In the genomic region with DNA sequence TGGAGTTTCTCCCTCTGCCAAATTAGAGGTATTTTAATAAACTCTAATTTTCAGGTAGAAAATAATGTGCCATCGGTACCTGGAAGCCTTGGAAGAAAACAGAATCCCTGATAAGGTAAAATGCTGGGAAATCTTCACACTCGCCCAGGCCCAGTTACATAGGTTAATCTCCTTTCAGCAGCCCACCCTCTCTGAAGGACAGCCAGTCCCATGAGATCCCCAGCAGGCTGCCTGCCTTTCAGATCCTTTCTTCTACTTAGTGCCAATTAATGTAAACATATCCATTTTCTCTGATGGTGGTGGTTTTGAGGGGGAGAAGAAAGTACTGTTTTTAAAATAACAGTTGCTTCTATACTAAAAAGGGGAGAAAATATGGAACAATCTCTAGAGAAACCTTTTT, we compare ENCODE assay signal across 16 cellular contexts. TPM values are rescaled to one million over a fixed set of nuclear protein-coding genes. Genes with fewer than 3 reads are reported as not detected.
A peak's percentile ranks its signal among the peaks of the same experiment; 100 is the strongest.
DNase-seq lines count a peak whose midpoint lies in the region; ATAC-seq and TF ChIP-seq lines count a peak whose summit lies in the region.
"Had no signal": no experiment of that assay in that cellular context is flagged by ENCODE, and none has a peak within 500 bp of the region (broad histone marks: within the 10 kb centered on the region; RNA-seq: fewer than 3 reads in every experiment).

No MANE protein-coding gene starts in this region.

- H4K20me1 ChIP-seq in OCI-LY7 (ENCODE audit: insufficient read depth, low read length), result no peaks in the 10 kb centered on the region

- no peaks in the 10 kb centered on the region for H3K9me2 ChIP-seq in OCI-LY7 (ENCODE audit: insufficient read depth, low read length)

- intact Hi-C loops in OCI-LY7 (cut with micrococcal nuclease; ENCODE audit: unreplicated experiment), result no loop called here

- TF ChIP-seq CTCF in 22Rv1 (IDR thresholded peaks at IDR 0.05), result no peak
- TF ChIP-seq CTCF in BE2C (IDR thresholded peaks at IDR 0.05; ENCODE audit: low read depth, low read length), result no peak
- TF ChIP-seq CTCF in OCI-LY7 (conservative IDR thresholded peaks at IDR 0.05; ENCODE audit: low read length), result no peak

- BruUV-seq in OCI-LY7 (replicated peaks; lab: Mats Ljungman, UMichigan), result no TSS peak

- CTCF ChIA-PET in OCI-LY7 (lab: Charles Lee; ENCODE audit: unreplicated experiment), result no interaction called here

- H3K27ac ChIP-seq in 22Rv1 (0 out of 2 replicates have a peak overlapping the region, but pooled peaks have one; percentile 7), OCI-LY7 (ENCODE audit: low read depth, low read length, poor library complexity, severe bottlenecking) (peak overlapping the region; percentile 61)
- H3K27ac ChIP-seq: PC-9, SK-N-MC had no signal

- POLR2A ChIA-PET in OCI-LY7 (lab: Charles Lee), result interaction anchor here (1.1 kb wide), 1 partner anchor 85 kb away, joined by 3 read pairs; no protein-coding TSS in a partner anchor

- no peak for ATAC-seq in HG03039 (IDR thresholded peaks at IDR 0.05; ENCODE audit: unreplicated experiment)
- ATAC-seq: GM12878 had no signal

- peaks cover 19% of the 10 kb centered on the region for H3K36me3 ChIP-seq in BE2C
- peaks cover 7% of the 10 kb centered on the region; the same call in 1 of the 2 replicates for H3K36me3 ChIP-seq in OCI-LY7 (ENCODE audit: insufficient read depth, low read length)

- H3K27me3 ChIP-seq in BE2C, result no peaks in the 10 kb centered on the region

- no peaks in the 10 kb centered on the region for H3K9me3 ChIP-seq in BE2C
- no peaks in the 10 kb centered on the region for H3K9me3 ChIP-seq in OCI-LY7 (ENCODE audit: low read length)

- H3K4me2 ChIP-seq in OCI-LY7 (ENCODE audit: low read length), result peak overlapping the region; percentile 47
- H3K4me2 ChIP-seq: PC-9 had no signal

- no peak overlapping the region for H3K4me3 ChIP-seq in BE2C (ENCODE audit: low read depth, low read length)
- H3K4me3 ChIP-seq in OCI-LY7 (ENCODE audit: low read depth, low read length, poor library complexity, severe bottlenecking), result peak overlapping the region; percentile 13
- H3K4me3 ChIP-seq: GM12878, PC-9, SK-N-MC had no signal

- peaks cover 49% of the 10 kb centered on the region for H3K79me2 ChIP-seq in OCI-LY7 (ENCODE audit: insufficient read depth, low read depth, low read length)

- H2AFZ ChIP-seq in OCI-LY7 (ENCODE audit: low read length), result peak overlapping the region; percentile 32
- H2AFZ ChIP-seq: PC-9 had no signal

- peak; percentile 51 for DNase-seq in BE2C
- peak; percentile 41 for DNase-seq in NCI-H146 (lab: John Stamatoyannopoulos, UW)
- DNase-seq in OCI-LY7 (ENCODE audit: low spot score), result no peak
- no peak for DNase-seq in DMS114 treated with DMSO at 0.1 percent for 48 hours (lab: John Stamatoyannopoulos, UW; ENCODE audit: unreplicated experiment)
- no peak for DNase-seq in NCI-H2107 (lab: John Stamatoyannopoulos, UW)
- DNase-seq: C1 segment of cervical spinal cord, COR-L47, Karpas-422, NCI-H1694 treated with DMSO at 0.1 percent for 48 hours, NCI-H345, PC-9, T-helper 1 cell had no signal

- H3K4me1 ChIP-seq in BE2C (peaks cover 39% of the 10 kb centered on the region), OCI-LY7 (ENCODE audit: insufficient read depth, low read length, poor library complexity, severe bottlenecking) (peaks cover 55% of the 10 kb centered on the region)

RNA-seq across cellular contexts. Expression of a gene that starts 12.2 kb away (rescaled TPM):
- 12.6 TPM for polyA plus RNA-seq in BE2C (2012; ENCODE audit: insufficient read depth, insufficient read length, low read depth)
- total RNA-seq in OCI-LY7 (2014; rRNA removed; shearing (Covaris generic)), result 9.7 and 10.8 TPM in 2 replicates
- 10.3 and 13.1 TPM in 2 replicates for total RNA-seq in OCI-LY7 (2022)
- total RNA-seq: GM12878 had no signal

Comparison
In these comparisons a context has a peak if more than half of its experiments do, and no peak if none do; other contexts are left out.
1. DNase-seq: peak in BE2C (single experiment) and NCI-H146 (single experiment); none in OCI-LY7 (single experiment), DMS114 treated with DMSO at 0.1 percent for 48 hours (single experiment) and NCI-H2107 (single experiment).